Comparison of ENCODE assay signal across 9 cellular contexts in genomic region chr6:98839788-98840361, GRCh38. TPM values are rescaled to one million over a fixed set of nuclear protein-coding genes. Genes with fewer than 3 reads are reported as not detected.
DNase-seq lines count a peak whose midpoint lies in the region; TF ChIP-seq lines count a peak whose summit lies in the region.
"Had no signal": no experiment of that assay in that cellular context is flagged by ENCODE, and none has a peak within 500 bp of the region (broad histone marks: within the 10 kb centered on the region; RNA-seq: fewer than 3 reads in every experiment).

No MANE protein-coding gene starts in this region.

- no peak overlapping the region for H3K9ac ChIP-seq in neuronal stem cell (ENCODE audit: low read depth, low read length, poor library complexity)

- TF ChIP-seq EP300 in transverse colon (IDR thresholded peaks at IDR 0.05; ENCODE audit: low read depth): no peak

- no peak overlapping the region for H3K4me2 ChIP-seq in neuronal stem cell (ENCODE audit: insufficient read depth, low read length, poor library complexity, severe bottlenecking)

- H3K14ac ChIP-seq in neuronal stem cell (ENCODE audit: low read length): no peak overlapping the region

- H2BK12ac ChIP-seq in neuronal stem cell (ENCODE audit: low read length): no peak overlapping the region

- no peak overlapping the region for H2AFZ ChIP-seq in neuronal stem cell (ENCODE audit: low read length)

- in situ Hi-C loops in transverse colon (cut with MboI; ENCODE audit: low pct_ligation_motif_present in 1 of 4, low pct_unique_long_range_greater_than_20kb in 1 of 4, low sequenced_read_pairs in 3 of 4): no loop called here

- H2BK120ac ChIP-seq in neuronal stem cell (ENCODE audit: low read depth, low read length): no peak overlapping the region

- no peak overlapping the region for H4K91ac ChIP-seq in neuronal stem cell (ENCODE audit: low read depth, low read length, poor library complexity)

- TF ChIP-seq CTCF in GM12872 (IDR thresholded peaks at IDR 0.05; ENCODE audit: insufficient read depth, low read depth, low read length): peak; percentile 29; the same call in 1 of the 3 replicates
- peak; percentile 54 for TF ChIP-seq CTCF in choroid plexus epithelial cell (conservative IDR thresholded peaks at IDR 0.05; ENCODE audit: low read depth, low read length)
- TF ChIP-seq CTCF in transverse colon (IDR thresholded peaks at IDR 0.05): no peak

- H3K23ac ChIP-seq in neuronal stem cell (ENCODE audit: low read depth, low read length, poor library complexity): no peak overlapping the region

- H3K79me1 ChIP-seq in neuronal stem cell (ENCODE audit: low read depth, low read length): peaks cover 8% of the 10 kb centered on the region

- H3K4me3 ChIP-seq in choroid plexus epithelial cell (ENCODE audit: low read depth, low read length) (no peak overlapping the region), neuronal stem cell (ENCODE audit: low read length in 2 of 2) (peak overlapping the region in 1 of 2 donors; percentile 99), transverse colon (no peak overlapping the region)

- no peaks in the 10 kb centered on the region for H3K9me3 ChIP-seq in neuronal stem cell (replicated peaks in 1 of 2; ENCODE audit: control insufficient read depth in 2 of 2, insufficient read depth in 1 of 2, low read depth in 1 of 2, low read length in 2 of 2)
- H3K9me3 ChIP-seq in transverse colon: no peaks in the 10 kb centered on the region

- no peak overlapping the region for H3K4ac ChIP-seq in neuronal stem cell (ENCODE audit: low read length)

- H2AK5ac ChIP-seq in neuronal stem cell (ENCODE audit: low read depth, low read length): no peak overlapping the region

- H3K27me3 ChIP-seq in neuronal stem cell (ENCODE audit: control insufficient read depth in 3 of 3, insufficient read depth in 3 of 3, low read depth in 1 of 3, low read length in 3 of 3) (peaks cover 0 to 34% (median 16%) of the 10 kb centered on the region in 3 experiments), transverse colon (peaks cover 99% of the 10 kb centered on the region)

- no CpG with 5 or more reads among the region's 5 CpGs for WGBS in neuronal stem cell (ENCODE audit: extremely low coverage in 2 of 2, insufficient read length in 2 of 2, insufficient replicate concordance in 1 of 2), 2 donors
- 22 to 25% methylated on average over 2 to 5 of the region's 5 CpGs for WGBS in transverse colon (ENCODE audit: low coverage in 1 of 2), 2 donors

- peaks cover 2 to 15% of the 10 kb centered on the region in 2 donors for H3K4me1 ChIP-seq in neuronal stem cell (ENCODE audit: control insufficient read depth in 2 of 2, insufficient read depth in 1 of 2, low read depth in 1 of 2, low read length in 2 of 2)
- H3K4me1 ChIP-seq in transverse colon: peaks cover 14 to 28% (median 15%) of the 10 kb centered on the region in 4 donors

- no peak overlapping the region for H2BK15ac ChIP-seq in neuronal stem cell (ENCODE audit: low read length)

- TF ChIP-seq POLR2A in transverse colon (IDR thresholded peaks at IDR 0.05): no peak

- no peak overlapping the region for H4K8ac ChIP-seq in neuronal stem cell (ENCODE audit: low read depth, low read length)

- H3K36me3 ChIP-seq in neuronal stem cell (replicated peaks in 1 of 2; ENCODE audit: control insufficient read depth in 2 of 2, insufficient read depth in 2 of 2, low read length in 2 of 2) (peaks cover 0 to 97% of the 10 kb centered on the region in 2 donors), transverse colon (no peaks in the 10 kb centered on the region)

- no peak overlapping the region for H3K27ac ChIP-seq in neuronal stem cell (replicated peaks; ENCODE audit: low read length)
- H3K27ac ChIP-seq in transverse colon: no peak overlapping the region

- no peak overlapping the region for H2BK5ac ChIP-seq in neuronal stem cell (ENCODE audit: low read length)

- DNase-seq in NCI-H1092 (lab: John Stamatoyannopoulos, UW) (peak; percentile 4), choroid plexus epithelial cell (ENCODE audit: low read depth) (peak; percentile 43), neuronal stem cell (ENCODE audit: low spot score) (peak; percentile 33), transverse colon (no peak), hepatic stellate cell (ENCODE audit: low spot score) (no peak), DMS79 treated with DMSO at 0.1 percent for 48 hours (lab: John Stamatoyannopoulos, UW) (no peak), AG08395 (ENCODE audit: low spot score) (no peak)
- DNase-seq: NCI-H1694 had no signal

- intact Hi-C loops in transverse colon (cut with DNase I; ENCODE audit: low total_unique reads): loop anchor here (10.0 kb wide), 1 partner anchor 1345 kb away; no protein-coding TSS in a partner anchor

- H3K18ac ChIP-seq in neuronal stem cell (ENCODE audit: low read length): no peak overlapping the region

RNA-seq across cellular contexts. Expression of gene POU3F2, which starts 5.5 kb away (rescaled TPM):
- 11.3 TPM for polyA plus RNA-seq in neuronal stem cell (2013, experiment 1 of 2)
- 12.1 TPM for polyA plus RNA-seq in neuronal stem cell (2013, experiment 2 of 2)
- total RNA-seq in transverse colon: not detected

Comparison
In these comparisons a context has a peak if more than half of its experiments do, and no peak if none do; other contexts are left out.
1. CTCF ChIP-seq: peak in GM12872 (single experiment) and choroid plexus epithelial cell (single experiment); none in transverse colon (0 of 5).
2. DNase-seq: peak in NCI-H1092 (single experiment), choroid plexus epithelial cell (single experiment) and neuronal stem cell (single experiment); none in transverse colon (single experiment), hepatic stellate cell (single experiment), DMS79 treated with DMSO at 0.1 percent for 48 hours (single experiment) and AG08395 (single experiment).